31 cellular contexts compared by ENCODE assay signal in the genomic region with DNA sequence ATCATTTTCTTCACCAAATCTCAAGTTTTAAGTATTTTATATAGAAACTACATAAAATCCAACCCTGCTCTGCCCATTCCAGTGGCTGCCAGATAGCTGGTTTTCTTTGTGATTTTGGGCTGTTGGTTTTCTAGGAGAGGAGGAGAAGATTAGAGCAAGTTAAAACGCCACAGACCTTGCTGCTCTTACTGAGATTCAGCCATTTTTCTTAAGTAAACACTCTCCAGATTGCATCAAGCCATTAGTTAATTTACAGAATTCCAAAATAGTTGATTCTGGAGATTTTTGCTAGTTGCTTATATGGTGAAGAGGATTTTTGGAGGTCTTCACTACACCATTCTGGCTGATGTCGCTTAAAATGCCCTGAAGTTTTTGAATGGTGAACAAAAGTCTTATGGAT.
DNase-seq lines count a peak whose midpoint lies in the region; ATAC-seq, FAIRE-seq and TF ChIP-seq lines count a peak whose summit lies in the region.
"Had no signal": no experiment of that assay in that cellular context is flagged by ENCODE, and none has a peak within 500 bp of the region (broad histone marks: within the 10 kb centered on the region; RNA-seq: fewer than 3 reads in every experiment).

No MANE protein-coding gene starts in this region.

- no peaks in the 10 kb centered on the region for H3K4me1 ChIP-seq in HEK293 (ENCODE audit: control insufficient read depth, insufficient read depth, low read length)
- no peaks in the 10 kb centered on the region for H3K4me1 ChIP-seq in keratinocyte (ENCODE audit: control insufficient read depth, extremely low read depth, insufficient read depth, low read length)
- no peaks in the 10 kb centered on the region for H3K4me1 ChIP-seq in pancreas
- H3K4me1 ChIP-seq: A549; BE2C; BLaER1; BLaER1 treated with 17β-estradiol and CSF1 and Interleukin-3, amounts not matched to agents 10 nM and 100 nM; Caco-2 had no signal

- dilution Hi-C loops in keratinocyte (cut with MboI; ENCODE audit: extremely low pct_ligation_motif_present, low sequenced_read_pairs), result no loop called here

- WGBS in pancreas, 2 donors, result 87 to 93% methylated on average over 2 of the region's 2 CpGs

- CTCF ChIA-PET in HEK293 (lab: Yijun Ruan, JAX), result no interaction called here

- no peak overlapping the region for H3K4me2 ChIP-seq in keratinocyte (ENCODE audit: control insufficient read depth, extremely low read depth, insufficient read depth, low read depth, low read length)
- H3K4me2 ChIP-seq: A549; BLaER1; BLaER1 treated with 17β-estradiol and CSF1 and Interleukin-3, amounts not matched to agents 10 nM and 100 nM had no signal

- H3K9me1 ChIP-seq in keratinocyte (ENCODE audit: control insufficient read depth, extremely low read depth, insufficient read depth, low read length), result no peaks in the 10 kb centered on the region

- H3K9me3 ChIP-seq in HEK293 (ENCODE audit: control insufficient read depth, insufficient read depth, low read depth, low read length), result no peaks in the 10 kb centered on the region
- no peaks in the 10 kb centered on the region for H3K9me3 ChIP-seq in keratinocyte (ENCODE audit: control insufficient read depth, low read depth, low read length)
- no peaks in the 10 kb centered on the region for H3K9me3 ChIP-seq in pancreas
- H3K9me3 ChIP-seq: A549; BE2C; BLaER1; BLaER1 treated with 17β-estradiol and CSF1 and Interleukin-3, amounts not matched to agents 10 nM and 100 nM; Caco-2 had no signal

- TF ChIP-seq CTCF in HEK293 (tag by site-specific recombination; IDR thresholded peaks at IDR 0.05) (no peak), keratinocyte (optimal IDR thresholded peaks at IDR 0.05 in 1 of 3, IDR thresholded peaks at IDR 0.05 in 1 of 3, conservative IDR thresholded peaks at IDR 0.05 in 1 of 3; ENCODE audit: extremely low read depth in 1 of 3, insufficient read depth in 2 of 3, low read length in 3 of 3) (no peak), foreskin fibroblast (IDR thresholded peaks at IDR 0.05; ENCODE audit: low read depth, low read length) (no peak), pancreas (IDR thresholded peaks at IDR 0.05) (no peak)

- H3K9ac ChIP-seq in keratinocyte (ENCODE audit: control insufficient read depth, extremely low read depth, insufficient read depth, low read length), result no peak overlapping the region
- H3K9ac ChIP-seq: BLaER1; BLaER1 treated with 17β-estradiol and CSF1 and Interleukin-3, amounts not matched to agents 10 nM and 100 nM had no signal

- FAIRE-seq in keratinocyte (lab: Jason Lieb, UNC), result peak; percentile 5
- FAIRE-seq in pancreas (lab: Jason Lieb, UNC), result no peak
- FAIRE-seq: A204.1, A549, D721Med had no signal

- H3K36me3 ChIP-seq in HEK293 (ENCODE audit: control insufficient read depth in 2 of 2, insufficient read depth in 1 of 2, low read length in 2 of 2) (no peaks in the 10 kb centered on the region), keratinocyte (ENCODE audit: control insufficient read depth in 2 of 2, extremely low read depth in 1 of 2, insufficient read depth in 2 of 2, low read length in 2 of 2) (no peaks in the 10 kb centered on the region), pancreas (peaks cover 0 to 12% (median 3%) of the 10 kb centered on the region in 3 donors)
- H3K36me3 ChIP-seq: BE2C; BLaER1; BLaER1 treated with 17β-estradiol and CSF1 and Interleukin-3, amounts not matched to agents 10 nM and 100 nM had no signal

- H3K79me2 ChIP-seq in keratinocyte (ENCODE audit: control insufficient read depth, insufficient read depth, low read length), result no peaks in the 10 kb centered on the region

- H3K27me3 ChIP-seq in keratinocyte (ENCODE audit: control insufficient read depth, extremely low read depth, insufficient read depth, low read length), result no peaks in the 10 kb centered on the region
- no peaks in the 10 kb centered on the region for H3K27me3 ChIP-seq in pancreas
- H3K27me3 ChIP-seq: BE2C; BLaER1; BLaER1 treated with 17β-estradiol and CSF1 and Interleukin-3, amounts not matched to agents 10 nM and 100 nM had no signal

- H3K27ac ChIP-seq in HEK293 (ENCODE audit: extremely low read depth, low read depth, low read length), result no peak overlapping the region
- H3K27ac ChIP-seq in keratinocyte (ENCODE audit: control insufficient read depth, insufficient read depth, low read length), result no peak overlapping the region
- H3K27ac ChIP-seq in pancreas, result no peak overlapping the region
- H3K27ac ChIP-seq: 22Rv1; A549; BLaER1; BLaER1 treated with 17β-estradiol and CSF1 and Interleukin-3, amounts not matched to agents 10 nM and 100 nM; C4-2B had no signal

- intact Hi-C loops in pancreas (cut with DNase I), result no loop called here

- H2AFZ ChIP-seq in keratinocyte (ENCODE audit: control insufficient read depth, low read length), result no peak overlapping the region

- no peaks in the 10 kb centered on the region for H4K20me1 ChIP-seq in keratinocyte (ENCODE audit: control insufficient read depth, extremely low read depth, insufficient read depth, low read length)
- H4K20me1 ChIP-seq: BLaER1; BLaER1 treated with 17β-estradiol and CSF1 and Interleukin-3, amounts not matched to agents 10 nM and 100 nM had no signal

- H3K4me3 ChIP-seq in HEK293 (ENCODE audit: low read depth, low read length) (no peak overlapping the region), keratinocyte (ENCODE audit: control insufficient read depth in 2 of 3, extremely low read depth in 1 of 3, insufficient read depth in 2 of 3, low read depth in 1 of 3, low read length in 3 of 3) (no peak overlapping the region), foreskin fibroblast (ENCODE audit: low read depth in 1 of 2, low read length in 2 of 2) (no peak overlapping the region), pancreas (no peak overlapping the region)
- H3K4me3 ChIP-seq: A549; BLaER1; BLaER1 treated with 17β-estradiol and CSF1 and Interleukin-3, amounts not matched to agents 10 nM and 100 nM had no signal

- DNase-seq in keratinocyte (ENCODE audit: low read depth, low spot score) (no peak), foreskin fibroblast (no peak), pancreas (no peak)
- DNase-seq: 8988T; ACHN; AML-193; BE2C; C1 segment of cervical spinal cord; Caco-2; Calu3; CD4-positive, alpha-beta memory T cell; CD4-positive, alpha-beta T cell; CD4-positive, CD25-positive, alpha-beta regulatory T cell; CD8-positive, alpha-beta memory T cell; CD8-positive, alpha-beta T cell; COR-L47; DMS 273 treated with DMSO at 0.1 percent for 48 hours; DMS153; DMS53; DMS79; DMS79 treated with DMSO at 0.1 percent for 48 hours; DND-41; EL had no signal

- POLR2A ChIA-PET in HEK293 (lab: Yijun Ruan, JAX), result no interaction called here

- ATAC-seq in pancreas, result no peak
- ATAC-seq: A549; CD8-positive, alpha-beta T cell had no signal

TF ChIP-seq in HEK293, 187 proteins besides CTCF, POLR2A, EP300 and RAD21:
- TF ChIP-seq ZNF677 (tag by site-specific recombination; IDR thresholded peaks at IDR 0.05), result peak; percentile 95
- TF ChIP-seq, protein P1, sequence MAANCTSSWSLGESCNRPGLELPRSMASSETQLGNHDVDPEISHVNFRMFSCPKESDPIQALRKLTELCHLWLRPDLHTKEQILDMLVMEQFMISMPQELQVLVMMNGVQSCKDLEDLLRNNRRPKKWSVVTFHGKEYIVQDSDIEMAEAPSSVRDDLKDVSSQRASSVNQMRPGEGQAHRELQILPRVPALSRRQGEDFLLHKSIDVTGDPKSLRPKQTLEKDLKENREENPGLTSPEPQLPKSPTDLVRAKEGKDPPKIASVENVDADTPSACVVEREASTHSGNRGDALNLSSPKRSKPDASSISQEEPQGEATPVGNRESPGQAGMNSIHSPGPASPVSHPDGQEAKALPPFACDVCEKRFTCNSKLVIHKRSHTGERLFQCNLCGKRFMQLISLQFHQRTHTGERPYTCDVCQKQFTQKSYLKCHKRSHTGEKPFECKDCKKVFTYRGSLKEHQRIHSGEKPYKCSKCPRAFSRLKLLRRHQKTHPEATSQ (tag by site-specific recombination; IDR thresholded peaks at IDR 0.05), result no peak
